In the genomic region with DNA sequence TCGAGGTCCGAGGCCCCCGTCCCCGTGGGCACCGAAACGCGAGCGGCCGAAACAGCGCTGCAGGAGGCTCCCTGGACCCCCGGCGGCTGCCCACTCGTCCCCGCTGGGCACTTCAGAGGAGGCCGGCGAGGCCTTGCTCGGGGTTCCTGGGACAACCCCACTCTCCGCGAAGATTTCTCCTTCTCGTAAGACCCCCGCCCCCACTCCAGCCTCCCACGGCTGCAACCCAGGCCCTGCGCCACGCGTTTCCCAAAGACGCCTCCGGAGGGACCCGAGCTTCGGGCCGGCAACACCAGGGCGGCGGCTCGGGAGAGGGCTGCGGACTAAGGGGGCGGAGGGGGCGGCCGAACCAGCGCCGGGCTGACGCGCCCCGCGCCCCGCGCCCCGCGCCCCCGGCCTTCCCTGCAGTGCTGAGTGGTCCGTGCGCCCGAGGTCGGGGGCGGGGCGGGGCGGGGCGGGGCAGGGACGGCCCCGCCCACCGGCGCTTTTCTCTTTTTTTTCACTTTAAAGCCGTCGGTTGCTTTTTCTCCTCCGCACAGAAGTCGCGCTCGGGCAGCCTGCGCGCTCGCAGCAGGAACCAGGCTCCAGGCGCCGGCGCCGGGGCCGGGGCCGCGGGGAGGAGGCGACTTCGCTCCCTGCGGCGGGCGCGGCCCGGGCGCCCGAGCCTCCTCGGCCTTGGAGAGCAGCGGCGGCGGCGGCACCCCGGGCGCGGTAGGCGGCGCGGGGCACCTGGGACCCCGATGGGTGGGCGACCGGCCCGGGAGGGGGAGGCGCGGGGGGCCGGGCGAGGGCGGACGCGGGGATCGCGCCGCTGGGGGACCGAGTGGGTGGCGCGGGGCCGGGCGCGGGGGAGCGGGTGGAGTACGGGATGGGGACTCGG, we compare ENCODE assay signal across 8 cellular contexts. TPM values are rescaled to one million over a fixed set of nuclear protein-coding genes. Genes with fewer than 3 reads are reported as not detected.
DNase-seq lines count a peak whose midpoint lies in the region; ATAC-seq and TF ChIP-seq lines count a peak whose summit lies in the region.

Gene SPSB1 (plus strand): TSS at position 534 of the 880 bp plus-strand sequence. CDS start 62,998 bp downstream, outside the sequence.

- H3K9me3 ChIP-seq in Peyer's patch = peaks cover 0 to 13% (median 0%) of the 10 kb centered on the region in 4 donors

- peaks cover 4% of the 10 kb centered on the region for H3K9me3 Mint-ChIP-seq in natural killer cell treated with Interleukin-12 subunit alpha and Interleukin-12 subunit beta and Interleukin-15 and Interleukin-18, amount 100 ng/mL, for 72 hours

- ATAC-seq in HG03045 (IDR thresholded peaks at IDR 0.05; ENCODE audit: unreplicated experiment) (peak; percentile 46), GM18517 (IDR thresholded peaks at IDR 0.05; ENCODE audit: unreplicated experiment) (no peak)
- peak; percentile 71 to 80 for ATAC-seq in natural killer cell treated with Interleukin-12 subunit alpha and Interleukin-12 subunit beta and Interleukin-15 and Interleukin-18, amount 100 ng/mL, for 72 hours

- H3K36me3 Mint-ChIP-seq in natural killer cell treated with Interleukin-12 subunit alpha and Interleukin-12 subunit beta and Interleukin-15 and Interleukin-18, amount 100 ng/mL, for 72 hours = peaks cover 6% of the 10 kb centered on the region

- DNase-seq in DMS79 treated with DMSO at 0.1 percent for 48 hours (lab: John Stamatoyannopoulos, UW) (peak; percentile 56), Peyer's patch (peak; percentile 75 to 91 (median 91)), fibroblast of the aortic adventitia (ENCODE audit: low read depth) (peak; percentile 81), substantia nigra (lab: John Stamatoyannopoulos, UW) (peak in 46 of 49 donors; percentile 24 to 80 (median 68))
- DNase-seq in activated effector memory CD4-positive, alpha-beta T cell treated with Interleukin-2 at 50 U/mL for 16 hours = peak; percentile 53
- DNase-seq in natural killer cell treated with Interleukin-12 subunit alpha and Interleukin-12 subunit beta and Interleukin-15 and Interleukin-18, amount 100 ng/mL, for 72 hours (ENCODE audit: low spot score) = no peak

- no peak within 1 kb of the TSS for H3K27ac Mint-ChIP-seq in natural killer cell treated with Interleukin-12 subunit alpha and Interleukin-12 subunit beta and Interleukin-15 and Interleukin-18, amount 100 ng/mL, for 72 hours

- H3K27me3 Mint-ChIP-seq in natural killer cell treated with Interleukin-12 subunit alpha and Interleukin-12 subunit beta and Interleukin-15 and Interleukin-18, amount 100 ng/mL, for 72 hours = peaks cover 5 to 8% of the 10 kb centered on the region in 2 donors

- TF ChIP-seq CTCF in Peyer's patch (IDR thresholded peaks at IDR 0.05) (peak in 1 of 6 experiments; percentile 5), fibroblast of the aortic adventitia (IDR thresholded peaks at IDR 0.05; ENCODE audit: insufficient read depth, low read length) (peak; percentile 28)

- peak; percentile 80 to 91 for TF ChIP-seq POLR2A in Peyer's patch (IDR thresholded peaks at IDR 0.05)

- no peaks in the 10 kb centered on the region for H3K36me3 ChIP-seq in Peyer's patch

- H3K4me1 Mint-ChIP-seq in natural killer cell treated with Interleukin-12 subunit alpha and Interleukin-12 subunit beta and Interleukin-15 and Interleukin-18, amount 100 ng/mL, for 72 hours (ENCODE audit: low read depth in 2 of 2) = peaks cover 5 to 7% of the 10 kb centered on the region in 2 donors

- no peaks in the 10 kb centered on the region for H3K27me3 ChIP-seq in Peyer's patch

- peak within 1 kb of the TSS; percentile 95 to 96 (median 96) for H3K4me3 ChIP-seq in Peyer's patch
- peak within 1 kb of the TSS; percentile 72 for H3K4me3 ChIP-seq in fibroblast of the aortic adventitia (ENCODE audit: low read depth, low read length)

- H3K4me1 ChIP-seq in Peyer's patch = peaks cover 0 to 30% (median 7%) of the 10 kb centered on the region in 4 donors

- H3K27ac ChIP-seq in Peyer's patch = peak within 1 kb of the TSS; percentile 84 to 99 (median 96)
- peak within 1 kb of the TSS; percentile 80 for H3K27ac ChIP-seq in substantia nigra (ENCODE audit: low read depth, low read length, poor library complexity, severe bottlenecking)

- peak within 1 kb of the TSS; percentile 25 for H3K4me3 Mint-ChIP-seq in natural killer cell treated with Interleukin-12 subunit alpha and Interleukin-12 subunit beta and Interleukin-15 and Interleukin-18, amount 100 ng/mL, for 72 hours

RNA-seq across cellular contexts. Expression of gene SPSB1, which starts in this region (rescaled TPM):
- total RNA-seq in Peyer's patch (100 to 1,000 TPM in 2 of 4 donors, 10 to 100 TPM in 2; 69.3 to 168 (median 94.1) TPM), fibroblast of the aortic adventitia (ENCODE audit: low replicate concordance) (18.2 and 37.6 TPM in 2 replicates)
- total RNA-seq in natural killer cell treated with Interleukin-12 subunit alpha and Interleukin-12 subunit beta and Interleukin-15 and Interleukin-18, amount 100 ng/mL, for 72 hours = 1 to 10 TPM in 1 of 2 donors, under 1 TPM in 1; 0.78 to 1.4 TPM
